8 cellular contexts compared by ENCODE assay signal in the genomic region with DNA sequence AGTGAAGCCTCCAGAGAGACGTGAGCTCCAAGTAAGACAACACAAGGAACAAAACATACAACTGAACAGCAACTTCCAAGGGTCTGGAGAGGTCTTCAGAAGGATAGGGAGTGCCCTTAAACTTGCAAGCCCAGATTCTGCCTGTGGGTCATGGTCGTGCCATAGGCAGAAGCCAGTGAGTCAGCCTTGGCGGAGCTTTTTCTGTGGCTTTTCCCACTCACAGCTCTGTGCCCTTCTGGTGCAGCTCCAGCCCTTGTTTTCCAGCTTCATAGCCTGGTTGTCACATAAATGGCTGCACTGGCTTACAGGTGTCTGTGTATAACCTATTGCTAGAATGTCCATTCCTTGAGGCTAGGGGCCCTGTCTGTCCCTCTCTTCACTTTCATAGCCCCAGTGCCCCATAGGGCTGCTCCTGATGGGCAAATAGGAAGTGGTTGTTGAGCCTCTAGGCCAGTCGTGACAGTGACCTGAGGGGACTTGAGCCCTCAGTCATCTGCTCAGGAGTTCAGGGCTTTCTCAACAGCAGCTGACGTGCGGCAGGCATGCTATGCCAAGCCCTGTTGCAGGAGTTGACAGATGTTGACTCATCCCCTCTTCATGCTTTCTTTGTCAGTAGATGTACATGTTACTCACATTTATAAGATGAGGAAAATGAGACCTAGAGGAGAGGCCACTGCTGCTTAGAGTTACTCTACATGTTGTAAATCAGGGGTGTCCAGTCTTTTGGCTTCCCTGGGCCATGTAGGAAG. TPM values are rescaled to one million over a fixed set of nuclear protein-coding genes. Genes with fewer than 3 reads are reported as not detected.
A peak's percentile ranks its signal among the peaks of the same experiment; 100 is the strongest.
DNase-seq lines count a peak whose midpoint lies in the region; ATAC-seq and TF ChIP-seq lines count a peak whose summit lies in the region.

No MANE protein-coding gene starts in this region.

- peaks cover 32% of the 10 kb centered on the region for H3K9me1 ChIP-seq in IMR-90 (ENCODE audit: insufficient read depth, low read length)

- H2AK9ac ChIP-seq in IMR-90 (replicated peaks; ENCODE audit: low read depth, low read length, poor library complexity) = peak overlapping the region; percentile 58

- BruUV-seq in IMR-90 (replicated peaks; lab: Mats Ljungman, UMichigan) = no TSS peak

- H3K4me3 ChIP-seq in IMR-90 (ENCODE audit: insufficient read depth, low read depth, low read length) = no peak overlapping the region
- no peak overlapping the region for H3K4me3 ChIP-seq in choroid plexus epithelial cell (ENCODE audit: low read depth, low read length)
- H3K4me3 ChIP-seq in Peyer's patch = no peak overlapping the region

- H3K4ac ChIP-seq in IMR-90 (ENCODE audit: low read depth, low read length) = no peak overlapping the region; the same call in 1 of the 2 replicates

- H3K36me3 ChIP-seq in IMR-90 (ENCODE audit: control insufficient read depth, insufficient read depth, low read length) (peaks cover 28% of the 10 kb centered on the region), Peyer's patch (peaks cover 0 to 29% (median 0%) of the 10 kb centered on the region in 3 donors)

- in situ Hi-C loops in IMR-90 (cut with MboI; ENCODE audit: low sequenced_read_pairs) = loop anchor here (5.0 kb wide), 1 partner anchor 42 kb away; no protein-coding TSS in a partner anchor

- TF ChIP-seq CTCF in CD14-positive monocyte (IDR thresholded peaks at IDR 0.05) = no peak
- no peak for TF ChIP-seq CTCF in IMR-90 (conservative IDR thresholded peaks at IDR 0.05; ENCODE audit: low read depth, low read length)
- no peak for TF ChIP-seq CTCF in choroid plexus epithelial cell (conservative IDR thresholded peaks at IDR 0.05; ENCODE audit: low read depth, low read length)
- no peak for TF ChIP-seq CTCF in neural crest cell (conservative IDR thresholded peaks at IDR 0.05)
- TF ChIP-seq CTCF in Peyer's patch (IDR thresholded peaks at IDR 0.05) = no peak

- H3K27me3 Mint-ChIP-seq in CD14-positive monocyte (ENCODE audit: low read depth in 3 of 3) = peaks cover 0 to 2% (median 0%) of the 10 kb centered on the region in 3 donors
- H3K27me3 Mint-ChIP-seq in neural crest cell (ENCODE audit: low read depth) = no peaks in the 10 kb centered on the region

- no peak overlapping the region for H3K4me3 Mint-ChIP-seq in CD14-positive monocyte
- no peak overlapping the region for H3K4me3 Mint-ChIP-seq in neural crest cell

- CTCF ChIA-PET in IMR-90 (lab: Yijun Ruan, JAX) = no interaction called here

- H3K14ac ChIP-seq in IMR-90 (replicated peaks; ENCODE audit: low read depth, low read length) = no peak overlapping the region

- H3K18ac ChIP-seq in IMR-90 (ENCODE audit: low read depth, low read length) = no peak overlapping the region

- H3K4me1 Mint-ChIP-seq in CD14-positive monocyte (peaks cover 35% of the 10 kb centered on the region), neural crest cell (peaks cover 42% of the 10 kb centered on the region)

- H2AFZ ChIP-seq in IMR-90 (replicated peaks; ENCODE audit: low read length, poor library complexity) = no peak overlapping the region

- no peak overlapping the region for H2BK15ac ChIP-seq in IMR-90 (ENCODE audit: low read depth, low read length)

- WGBS in IMR-90 (ENCODE audit: extremely low coverage in 2 of 2, insufficient read length in 1 of 2), 2 experiments = 80% methylated on average over 1 of the region's 6 CpGs; no CpG with 5 or more reads in 1 of the 2 experiments

- H3K27ac Mint-ChIP-seq in CD14-positive monocyte (peak overlapping the region in 4 of 7 donors; percentile 70 to 86 (median 77)), neural crest cell (ENCODE audit: unreplicated experiment) (peak overlapping the region; percentile 22)

- 0 out of 2 replicates have a peak overlapping the region, but pooled peaks have one; percentile 17 for H3K4me2 ChIP-seq in IMR-90 (ENCODE audit: low read depth, low read length)

- TF ChIP-seq POLR2A in IMR-90 (IDR thresholded peaks at IDR 0.05; ENCODE audit: low read depth, low read length) (no peak), Peyer's patch (IDR thresholded peaks at IDR 0.05) (no peak)

- H2AK5ac ChIP-seq in IMR-90 (ENCODE audit: low read depth, low read length) = peak overlapping the region; percentile 33

- H4K20me1 ChIP-seq in IMR-90 (ENCODE audit: insufficient read depth, low read length) = peaks cover 92% of the 10 kb centered on the region

- peaks cover 0 to 60% of the 10 kb centered on the region in 2 experiments; a peak in 3 of 4 replicates for H3K79me1 ChIP-seq in IMR-90 (ENCODE audit: low read depth in 1 of 2, low read length in 2 of 2)

- no peak overlapping the region for H4K5ac ChIP-seq in IMR-90 (ENCODE audit: low read depth, low read length)

- H3K56ac ChIP-seq in IMR-90 (ENCODE audit: extremely low read depth, insufficient read depth, low read length) = no peak overlapping the region

- intact Hi-C loops in CD14-positive monocyte (cut with micrococcal nuclease) (no loop called here), IMR-90 (cut with micrococcal nuclease) (no loop called here)

- dilution Hi-C loops in IMR-90 (cut with HindIII; ENCODE audit: low sequenced_read_pairs, unreplicated experiment) = no loop called here

- no peak overlapping the region for H3K23ac ChIP-seq in IMR-90 (ENCODE audit: low read depth, low read length)

- no peak overlapping the region for H4K8ac ChIP-seq in IMR-90 (ENCODE audit: low read depth in 2 of 2, low read length in 2 of 2)

- DNase-seq in CD14-positive monocyte (ENCODE audit: low spot score) = peak; percentile 47
- DNase-seq in IMR-90 = peak; percentile 96
- DNase-seq in choroid plexus epithelial cell (ENCODE audit: low read depth) = peak; percentile 91
- DNase-seq in neural crest cell (ENCODE audit: low read depth, low spot score) = no peak
- DNase-seq in cerebellum (ENCODE audit: low spot score) = no peak
- DNase-seq in NAMALWA (ENCODE audit: low spot score) = no peak
- no peak for DNase-seq in Peyer's patch
- DNase-seq in HT-29 (ENCODE audit: low spot score) = no peak

- H3K27me3 ChIP-seq in IMR-90 (ENCODE audit: control insufficient read depth, insufficient read depth, low read length) (no peaks in the 10 kb centered on the region), Peyer's patch (no peaks in the 10 kb centered on the region)

- POLR2A ChIA-PET in IMR-90 (lab: Charles Lee; ENCODE audit: unreplicated experiment) = no interaction called here

- peak; percentile 5; the same call in 1 of the 2 replicates for TF ChIP-seq RAD21 in IMR-90 (IDR thresholded peaks at IDR 0.05; ENCODE audit: low read length)

- H3K27ac ChIP-seq in IMR-90 (ENCODE audit: insufficient read depth, low read length) (peak overlapping the region; percentile 49), Peyer's patch (no peak overlapping the region)

- H3K4me1 ChIP-seq in IMR-90 (ENCODE audit: control insufficient read depth, insufficient read depth, low read length) (peaks cover 24% of the 10 kb centered on the region), Peyer's patch (peaks cover 0 to 25% (median 3%) of the 10 kb centered on the region in 4 donors)

- H3K9me3 Mint-ChIP-seq in CD14-positive monocyte = no peaks in the 10 kb centered on the region
- no peaks in the 10 kb centered on the region for H3K9me3 Mint-ChIP-seq in neural crest cell

- H3K9me3 ChIP-seq in IMR-90 (ENCODE audit: control insufficient read depth, insufficient read depth, low read length) (no peaks in the 10 kb centered on the region), Peyer's patch (no peaks in the 10 kb centered on the region)

- H3K36me3 Mint-ChIP-seq in CD14-positive monocyte (peaks cover 37 to 56% of the 10 kb centered on the region in 2 donors), neural crest cell (ENCODE audit: low read depth) (no peaks in the 10 kb centered on the region)

- H2BK5ac ChIP-seq in IMR-90 (ENCODE audit: low read depth, low read length, poor library complexity, severe bottlenecking) = peak overlapping the region; percentile 47

- peak; percentile 80 for ATAC-seq in IMR-90 (ENCODE audit: low read depth)

- no peak overlapping the region for H2BK120ac ChIP-seq in IMR-90 (ENCODE audit: low read depth, low read length)

- H3K9ac ChIP-seq in IMR-90 (ENCODE audit: low read depth, low read length) = no peak overlapping the region

- H2BK20ac ChIP-seq in IMR-90 (ENCODE audit: low read depth, low read length) = no peak overlapping the region

- H4K91ac ChIP-seq in IMR-90 (ENCODE audit: insufficient read depth, low read depth, low read length) = no peak overlapping the region

TF ChIP-seq in IMR-90, 13 proteins besides CTCF, POLR2A, EP300 and RAD21 (continues in another document):
- TF ChIP-seq MAZ (IDR thresholded peaks at IDR 0.05; ENCODE audit: borderline replicate concordance, low read depth, low read length) = no peak
- TF ChIP-seq, protein P1, sequence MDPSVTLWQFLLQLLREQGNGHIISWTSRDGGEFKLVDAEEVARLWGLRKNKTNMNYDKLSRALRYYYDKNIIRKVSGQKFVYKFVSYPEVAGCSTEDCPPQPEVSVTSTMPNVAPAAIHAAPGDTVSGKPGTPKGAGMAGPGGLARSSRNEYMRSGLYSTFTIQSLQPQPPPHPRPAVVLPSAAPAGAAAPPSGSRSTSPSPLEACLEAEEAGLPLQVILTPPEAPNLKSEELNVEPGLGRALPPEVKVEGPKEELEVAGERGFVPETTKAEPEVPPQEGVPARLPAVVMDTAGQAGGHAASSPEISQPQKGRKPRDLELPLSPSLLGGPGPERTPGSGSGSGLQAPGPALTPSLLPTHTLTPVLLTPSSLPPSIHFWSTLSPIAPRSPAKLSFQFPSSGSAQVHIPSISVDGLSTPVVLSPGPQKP (IDR thresholded peaks at IDR 0.05; ENCODE audit: borderline replicate concordance, low read depth, low read length) = no peak
- TF ChIP-seq NFE2L2 (IDR thresholded peaks at IDR 0.05; ENCODE audit: low read depth, low read length) = no peak; the same call in 1 of the 2 replicates
- TF ChIP-seq RCOR1 (IDR thresholded peaks at IDR 0.05; ENCODE audit: insufficient replicate concordance, low read length) = peak; percentile 49
- TF ChIP-seq SMC3 (IDR thresholded peaks at IDR 0.05; ENCODE audit: low read depth, low read length) = no peak; the same call in 1 of the 2 replicates

RNA-seq across cellular contexts. Expression of a gene that starts 7.4 kb away (rescaled TPM):
- polyA plus RNA-seq in CD14-positive monocyte = 10 to 100 TPM; 10.0 to 17.8 TPM
- 19.0 and 22.8 TPM in 2 replicates for total RNA-seq in IMR-90 (2012; rRNA removed)
- 68.8 and 71.5 TPM in 2 replicates for polyA plus RNA-seq in IMR-90 (2012; rRNA removed)
- 43.1 and 81.0 TPM in 2 replicates for polyA plus RNA-seq in IMR-90 (2012; cell fraction: cytosol; rRNA removed)
- 269 and 514 TPM in 2 replicates for polyA plus RNA-seq in IMR-90 (2012; cell fraction: nucleus; rRNA removed; ENCODE audit: low replicate concordance)
- total RNA-seq in neural crest cell = 78.6 and 84.5 TPM in 2 replicates
- 36.7 TPM for total RNA-seq in cerebellum
- total RNA-seq in Peyer's patch = 100 to 1,000 TPM; 115 to 215 (median 161) TPM
- total RNA-seq in HT-29 (2014; rRNA removed; shearing (Covaris generic)) = 110 and 127 TPM in 2 replicates

RNA-seq across cellular contexts. Expression of a gene that starts 19.2 kb away (rescaled TPM):
- polyA plus RNA-seq in CD14-positive monocyte (1 to 10 TPM; 7.8 to 9.2 TPM), IMR-90 (2012; rRNA removed) (28.7 and 30.1 TPM in 2 replicates)
- total RNA-seq in IMR-90 (2012; rRNA removed) (25.8 and 27.1 TPM in 2 replicates), neural crest cell (42.5 and 48.9 TPM in 2 replicates), cerebellum (53.0 TPM), Peyer's patch (10 to 100 TPM; 12.6 to 23.9 (median 19.2) TPM)
- 14.3 and 46.6 TPM in 2 replicates for polyA plus RNA-seq in IMR-90 (2012; cell fraction: cytosol; rRNA removed)
- polyA plus RNA-seq in IMR-90 (2012; cell fraction: nucleus; rRNA removed; ENCODE audit: low replicate concordance) = 70.3 and 122 TPM in 2 replicates
- 12.8 and 15.7 TPM in 2 replicates for total RNA-seq in HT-29 (2014; rRNA removed; shearing (Covaris generic))

Comparison
In these comparisons a context has a peak if more than half of its experiments do, and no peak if none do; other contexts are left out.
1. DNase-seq: peak in CD14-positive monocyte (single experiment), IMR-90 (single experiment) and choroid plexus epithelial cell (single experiment); none in neural crest cell (single experiment), cerebellum (single experiment), NAMALWA (single experiment), Peyer's patch (0 of 3) and HT-29 (single experiment).